ENCODE assay signal across 20 cellular contexts in genomic region chr6:10138917-10139316, GRCh38.
DNase-seq lines count a peak whose midpoint lies in the region; ATAC-seq and TF ChIP-seq lines count a peak whose summit lies in the region.
"Had no signal": no experiment of that assay in that cellular context is flagged by ENCODE, and none has a peak within 500 bp of the region (broad histone marks: within the 10 kb centered on the region; RNA-seq: fewer than 3 reads in every experiment).

No MANE protein-coding gene starts in this region.

- H3K9me3 ChIP-seq in neural progenitor cell (ENCODE audit: low read depth) = no peaks in the 10 kb centered on the region
- H3K9me3 ChIP-seq: BLaER1 had no signal

- H3K36me3 ChIP-seq in GM23338 (ENCODE audit: insufficient read depth) = no peaks in the 10 kb centered on the region
- no peaks in the 10 kb centered on the region for H3K36me3 ChIP-seq in neural progenitor cell
- H3K36me3 ChIP-seq: BLaER1, tibial nerve had no signal

- no peaks in the 10 kb centered on the region for H3K79me2 ChIP-seq in GM23338 (replicated peaks; ENCODE audit: insufficient read depth)
- no peaks in the 10 kb centered on the region for H3K79me2 ChIP-seq in neural progenitor cell (ENCODE audit: low read depth)

- H3F3A ChIP-seq in GM23338 (replicated peaks; ENCODE audit: low read depth) (no peaks in the 10 kb centered on the region), neural progenitor cell (ENCODE audit: low read depth) (peaks cover 20% of the 10 kb centered on the region)

- H3K9me2 ChIP-seq in GM23338 (ENCODE audit: insufficient read depth) = no peaks in the 10 kb centered on the region

- H3K4me3 ChIP-seq in GM23338 (no peak overlapping the region), neural progenitor cell (no peak overlapping the region)
- H3K4me3 ChIP-seq: BLaER1, tibial nerve had no signal

- intact Hi-C loops in left cardiac atrium (cut with DNase I) = no loop called here

- DNase-seq in GM23338 (ENCODE audit: low spot score) = no peak
- peak; percentile 33 for DNase-seq in NCI-H2029 (lab: John Stamatoyannopoulos, UW)
- DNase-seq in astrocyte of the hippocampus (ENCODE audit: low read depth, low spot score) = peak; percentile 56
- no peak for DNase-seq in neural progenitor cell (ENCODE audit: low spot score)
- no peak for DNase-seq in stimulated activated naive CD8-positive, alpha-beta T cell treated with anti-CD3 and anti-CD28 coated beads, Interleukin-15, amount 100 ng/mL, for 72 hours
- DNase-seq in NCI-H1694 (lab: John Stamatoyannopoulos, UW) = no peak
- DNase-seq in left cardiac atrium = no peak
- DNase-seq in SKM-1 treated with dmso at 0.1 percent for 144 hours (lab: John Stamatoyannopoulos, UW; ENCODE audit: unreplicated experiment) = no peak
- DNase-seq: activated CD4-positive, CD25-positive, alpha-beta regulatory T cell; cerebellar nuclear complex; foreskin melanocyte; KG1; NCI-H2081; NCI-H82; T-cell had no signal

- no peak overlapping the region for H3K4me2 ChIP-seq in GM23338
- peak overlapping the region; percentile 65 for H3K4me2 ChIP-seq in neural progenitor cell
- H3K4me2 ChIP-seq: BLaER1 had no signal

- TF ChIP-seq CTCF in GM23338 (conservative IDR thresholded peaks at IDR 0.05; ENCODE audit: low read depth in 2 of 2) (no peak), neural progenitor cell (IDR thresholded peaks at IDR 0.05) (no peak)

- H2AFZ ChIP-seq in GM23338 = peak overlapping the region; percentile 33
- H2AFZ ChIP-seq in neural progenitor cell (replicated peaks) = peak overlapping the region; percentile 76

- H3K27ac ChIP-seq in GM23338 (ENCODE audit: low read depth) = no peak overlapping the region
- H3K27ac ChIP-seq in neural progenitor cell = peak overlapping the region; percentile 64
- H3K27ac ChIP-seq: BLaER1, tibial nerve had no signal

- H3K27me3 Mint-ChIP-seq in GM23338 (ENCODE audit: insufficient read depth, low read depth, poor library complexity) (peaks cover 2% of the 10 kb centered on the region), neural progenitor cell (ENCODE audit: insufficient read depth, low read depth) (no peaks in the 10 kb centered on the region)
- H3K27me3 Mint-ChIP-seq in stimulated activated naive CD8-positive, alpha-beta T cell treated with anti-CD3 and anti-CD28 coated beads, Interleukin-15, amount 100 ng/mL, for 72 hours = no peaks in the 10 kb centered on the region
- H3K27me3 Mint-ChIP-seq: stimulated activated memory B cell treated with anti-CD40 and anti-IgM and Interleukin-4, amounts not matched to agents 10 μg/mL and 1 μg/mL and 100 μg/mL, for 72 hours had no signal

- H3K4me1 Mint-ChIP-seq in GM23338 = peaks cover 20% of the 10 kb centered on the region; the same call in 2 of the 3 replicates
- H3K4me1 Mint-ChIP-seq in neural progenitor cell = peaks cover 3% of the 10 kb centered on the region
- H3K4me1 Mint-ChIP-seq in stimulated activated naive CD8-positive, alpha-beta T cell treated with anti-CD3 and anti-CD28 coated beads, Interleukin-15, amount 100 ng/mL, for 72 hours = no peaks in the 10 kb centered on the region
- H3K4me1 Mint-ChIP-seq: stimulated activated memory B cell treated with anti-CD40 and anti-IgM and Interleukin-4, amounts not matched to agents 10 μg/mL and 1 μg/mL and 100 μg/mL, for 72 hours; T-cell had no signal

- H3K9ac ChIP-seq in neural progenitor cell = no peak overlapping the region
- H3K9ac ChIP-seq: BLaER1 had no signal

- ATAC-seq in GM23338 (no peak), left cardiac atrium (no peak)
- ATAC-seq in stimulated activated naive CD8-positive, alpha-beta T cell treated with anti-CD3 and anti-CD28 coated beads, Interleukin-15, amount 100 ng/mL, for 72 hours = no peak
- ATAC-seq: Right ventricle myocardium inferior; stimulated activated memory B cell treated with anti-CD40 and anti-IgM and Interleukin-4, amounts not matched to agents 10 μg/mL and 1 μg/mL and 100 μg/mL, for 72 hours; T-cell had no signal

- no peaks in the 10 kb centered on the region for H4K20me1 ChIP-seq in GM23338 (replicated peaks; ENCODE audit: insufficient read depth)
- no peaks in the 10 kb centered on the region for H4K20me1 ChIP-seq in neural progenitor cell (ENCODE audit: low read depth)
- H4K20me1 ChIP-seq: BLaER1 had no signal

- no peaks in the 10 kb centered on the region for H3K27me3 ChIP-seq in GM23338 (ENCODE audit: insufficient read depth)
- H3K27me3 ChIP-seq in neural progenitor cell = no peaks in the 10 kb centered on the region
- H3K27me3 ChIP-seq: BLaER1, tibial nerve had no signal

- H3K27ac Mint-ChIP-seq in GM23338 (no peak overlapping the region; the same call in 1 of the 2 replicates), neural progenitor cell (no peak overlapping the region)
- H3K27ac Mint-ChIP-seq in stimulated activated naive CD8-positive, alpha-beta T cell treated with anti-CD3 and anti-CD28 coated beads, Interleukin-15, amount 100 ng/mL, for 72 hours = no peak overlapping the region
- H3K27ac Mint-ChIP-seq: activated T-helper 2 cell treated with anti-CD3 and anti-CD28 coated beads, Interferon-gamma antibody, Interleukin-2, Interleukin-4, amounts not matched to agents 10 μg/mL and 5 μg/mL and 100 μg/mL, durations not matched to agents 14 hours and 24 hours and 36 hours; stimulated activated memory B cell treated with anti-CD40 and anti-IgM and Interleukin-4, amounts not matched to agents 10 μg/mL and 1 μg/mL and 100 μg/mL, for 72 hours; T-cell had no signal

- H3K9me3 Mint-ChIP-seq in GM23338 (peaks cover 16% of the 10 kb centered on the region), neural progenitor cell (peaks cover 8% of the 10 kb centered on the region)
- H3K9me3 Mint-ChIP-seq in stimulated activated naive CD8-positive, alpha-beta T cell treated with anti-CD3 and anti-CD28 coated beads, Interleukin-15, amount 100 ng/mL, for 72 hours = no peaks in the 10 kb centered on the region

- H3K4me1 ChIP-seq in GM23338 (ENCODE audit: insufficient read depth) (peaks cover 8% of the 10 kb centered on the region), neural progenitor cell (peaks cover 21% of the 10 kb centered on the region)
- H3K4me1 ChIP-seq: BLaER1, tibial nerve had no signal

- H3K4me3 Mint-ChIP-seq in GM23338 (no peak overlapping the region), neural progenitor cell (no peak overlapping the region)
- H3K4me3 Mint-ChIP-seq in stimulated activated naive CD8-positive, alpha-beta T cell treated with anti-CD3 and anti-CD28 coated beads, Interleukin-15, amount 100 ng/mL, for 72 hours = no peak overlapping the region
- H3K4me3 Mint-ChIP-seq: stimulated activated memory B cell treated with anti-CD40 and anti-IgM and Interleukin-4, amounts not matched to agents 10 μg/mL and 1 μg/mL and 100 μg/mL, for 72 hours; T-cell had no signal

- H3K36me3 Mint-ChIP-seq in GM23338 (ENCODE audit: low read depth) = peaks cover 5% of the 10 kb centered on the region; the same call in 2 of the 3 replicates
- no peaks in the 10 kb centered on the region for H3K36me3 Mint-ChIP-seq in neural progenitor cell
- H3K36me3 Mint-ChIP-seq: stimulated activated memory B cell treated with anti-CD40 and anti-IgM and Interleukin-4, amounts not matched to agents 10 μg/mL and 1 μg/mL and 100 μg/mL, for 72 hours; T-cell had no signal

TF ChIP-seq in GM23338, 12 proteins besides CTCF, POLR2A, EP300 and RAD21:
- no peak for TF ChIP-seq STAT1 (IDR thresholded peaks at IDR 0.05; ENCODE audit: unreplicated experiment)

Comparison
In these comparisons a context has a peak if more than half of its experiments do, and no peak if none do; other contexts are left out.
1. DNase-seq: peak in NCI-H2029 (single experiment) and astrocyte of the hippocampus (single experiment); none in GM23338 (single experiment), neural progenitor cell (single experiment), stimulated activated naive CD8-positive, alpha-beta T cell treated with anti-CD3 and anti-CD28 coated beads, Interleukin-15, amount 100 ng/mL, for 72 hours (0 of 2), NCI-H1694 (single experiment), left cardiac atrium (single experiment) and SKM-1 treated with dmso at 0.1 percent for 144 hours (single experiment).